In the genomic region with DNA sequence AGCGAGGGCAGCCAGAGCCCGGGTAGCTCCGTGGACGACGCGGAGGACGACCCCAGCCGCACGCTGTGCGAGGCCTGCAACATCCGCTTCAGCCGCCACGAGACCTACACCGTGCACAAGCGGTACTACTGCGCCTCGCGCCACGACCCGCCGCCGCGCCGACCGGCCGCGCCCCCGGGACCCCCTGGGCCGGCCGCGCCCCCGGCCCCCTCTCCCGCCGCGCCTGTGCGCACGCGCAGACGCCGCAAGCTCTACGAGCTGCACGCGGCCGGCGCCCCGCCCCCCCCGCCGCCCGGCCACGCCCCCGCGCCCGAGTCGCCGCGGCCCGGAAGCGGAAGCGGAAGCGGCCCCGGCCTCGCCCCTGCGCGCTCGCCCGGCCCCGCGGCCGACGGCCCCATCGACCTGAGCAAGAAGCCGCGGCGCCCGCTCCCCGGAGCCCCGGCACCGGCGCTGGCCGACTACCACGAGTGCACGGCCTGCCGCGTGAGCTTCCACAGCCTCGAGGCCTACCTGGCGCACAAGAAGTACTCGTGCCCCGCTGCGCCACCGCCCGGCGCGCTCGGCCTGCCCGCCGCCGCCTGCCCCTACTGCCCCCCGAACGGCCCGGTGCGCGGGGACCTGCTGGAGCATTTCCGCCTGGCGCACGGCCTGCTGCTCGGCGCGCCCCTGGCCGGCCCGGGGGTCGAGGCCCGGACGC, we compare ENCODE assay signal across 8 cellular contexts.
DNase-seq lines count a peak whose midpoint lies in the region; ATAC-seq lines count a peak whose summit lies in the region.

No MANE protein-coding gene starts in this region.

- peak overlapping the region; percentile 68 for H3K4me3 ChIP-seq in HUES48 (ENCODE audit: low read depth, low read length)

- H3K27me3 ChIP-seq in HUES48 (ENCODE audit: control insufficient read depth, insufficient read depth, low read length) = no peaks in the 10 kb centered on the region

- peaks cover 9% of the 10 kb centered on the region; the same call in 1 of the 2 replicates for H3K36me3 ChIP-seq in HUES48 (ENCODE audit: control insufficient read depth, insufficient read depth, low read length)

- H3K4me1 ChIP-seq in HUES48 (ENCODE audit: control insufficient read depth, insufficient read depth, low read length) = no peaks in the 10 kb centered on the region

- H3K27ac ChIP-seq in HUES48 (ENCODE audit: low read depth, low read length) (peak overlapping the region; percentile 73), caudate nucleus (ENCODE audit: low read depth, low read length) (no peak overlapping the region)

- peak overlapping the region; percentile 48; the same call in 1 of the 2 replicates for H3K9ac ChIP-seq in HUES48 (ENCODE audit: low read depth, low read length)

- peak; percentile 93 for DNase-seq in AG08395 (ENCODE audit: low spot score)
- peak; percentile 49 to 77 (median 66) for DNase-seq in activated CD4-positive, CD25-positive, alpha-beta regulatory T cell (lab: John Stamatoyannopoulos, UW)
- DNase-seq in caudate nucleus (lab: John Stamatoyannopoulos, UW) = peak in 53 of 61 donors; percentile 24 to 85 (median 57)
- DNase-seq in iris pigment epithelial cell (ENCODE audit: low read depth) = peak; percentile 51
- DNase-seq in stimulated activated CD4-positive, alpha-beta T cell treated with anti-CD3 and anti-CD28 coated beads, Interleukin-15, amount 100 ng/mL, for 48 hours (ENCODE audit: low read depth in 2 of 2) = peak; percentile 52 to 78
- no peak for DNase-seq in COLO668 (lab: John Stamatoyannopoulos, UW; ENCODE audit: unreplicated experiment)

- no peaks in the 10 kb centered on the region for H3K9me3 ChIP-seq in HUES48 (ENCODE audit: control insufficient read depth, insufficient read depth, low read length)

- peak; percentile 62 for ATAC-seq in GM19043 (IDR thresholded peaks at IDR 0.05; ENCODE audit: low read depth, unreplicated experiment)
